Comparison of ENCODE assay signal across 1 cellular context in genomic region chr10:22699976-22700375, GRCh38.
TF ChIP-seq lines count a peak whose summit lies in the region.

No MANE protein-coding gene starts in this region.

TF ChIP-seq in GM23338, 12 proteins besides CTCF, POLR2A, EP300 and RAD21:
- TF ChIP-seq, protein P1, sequence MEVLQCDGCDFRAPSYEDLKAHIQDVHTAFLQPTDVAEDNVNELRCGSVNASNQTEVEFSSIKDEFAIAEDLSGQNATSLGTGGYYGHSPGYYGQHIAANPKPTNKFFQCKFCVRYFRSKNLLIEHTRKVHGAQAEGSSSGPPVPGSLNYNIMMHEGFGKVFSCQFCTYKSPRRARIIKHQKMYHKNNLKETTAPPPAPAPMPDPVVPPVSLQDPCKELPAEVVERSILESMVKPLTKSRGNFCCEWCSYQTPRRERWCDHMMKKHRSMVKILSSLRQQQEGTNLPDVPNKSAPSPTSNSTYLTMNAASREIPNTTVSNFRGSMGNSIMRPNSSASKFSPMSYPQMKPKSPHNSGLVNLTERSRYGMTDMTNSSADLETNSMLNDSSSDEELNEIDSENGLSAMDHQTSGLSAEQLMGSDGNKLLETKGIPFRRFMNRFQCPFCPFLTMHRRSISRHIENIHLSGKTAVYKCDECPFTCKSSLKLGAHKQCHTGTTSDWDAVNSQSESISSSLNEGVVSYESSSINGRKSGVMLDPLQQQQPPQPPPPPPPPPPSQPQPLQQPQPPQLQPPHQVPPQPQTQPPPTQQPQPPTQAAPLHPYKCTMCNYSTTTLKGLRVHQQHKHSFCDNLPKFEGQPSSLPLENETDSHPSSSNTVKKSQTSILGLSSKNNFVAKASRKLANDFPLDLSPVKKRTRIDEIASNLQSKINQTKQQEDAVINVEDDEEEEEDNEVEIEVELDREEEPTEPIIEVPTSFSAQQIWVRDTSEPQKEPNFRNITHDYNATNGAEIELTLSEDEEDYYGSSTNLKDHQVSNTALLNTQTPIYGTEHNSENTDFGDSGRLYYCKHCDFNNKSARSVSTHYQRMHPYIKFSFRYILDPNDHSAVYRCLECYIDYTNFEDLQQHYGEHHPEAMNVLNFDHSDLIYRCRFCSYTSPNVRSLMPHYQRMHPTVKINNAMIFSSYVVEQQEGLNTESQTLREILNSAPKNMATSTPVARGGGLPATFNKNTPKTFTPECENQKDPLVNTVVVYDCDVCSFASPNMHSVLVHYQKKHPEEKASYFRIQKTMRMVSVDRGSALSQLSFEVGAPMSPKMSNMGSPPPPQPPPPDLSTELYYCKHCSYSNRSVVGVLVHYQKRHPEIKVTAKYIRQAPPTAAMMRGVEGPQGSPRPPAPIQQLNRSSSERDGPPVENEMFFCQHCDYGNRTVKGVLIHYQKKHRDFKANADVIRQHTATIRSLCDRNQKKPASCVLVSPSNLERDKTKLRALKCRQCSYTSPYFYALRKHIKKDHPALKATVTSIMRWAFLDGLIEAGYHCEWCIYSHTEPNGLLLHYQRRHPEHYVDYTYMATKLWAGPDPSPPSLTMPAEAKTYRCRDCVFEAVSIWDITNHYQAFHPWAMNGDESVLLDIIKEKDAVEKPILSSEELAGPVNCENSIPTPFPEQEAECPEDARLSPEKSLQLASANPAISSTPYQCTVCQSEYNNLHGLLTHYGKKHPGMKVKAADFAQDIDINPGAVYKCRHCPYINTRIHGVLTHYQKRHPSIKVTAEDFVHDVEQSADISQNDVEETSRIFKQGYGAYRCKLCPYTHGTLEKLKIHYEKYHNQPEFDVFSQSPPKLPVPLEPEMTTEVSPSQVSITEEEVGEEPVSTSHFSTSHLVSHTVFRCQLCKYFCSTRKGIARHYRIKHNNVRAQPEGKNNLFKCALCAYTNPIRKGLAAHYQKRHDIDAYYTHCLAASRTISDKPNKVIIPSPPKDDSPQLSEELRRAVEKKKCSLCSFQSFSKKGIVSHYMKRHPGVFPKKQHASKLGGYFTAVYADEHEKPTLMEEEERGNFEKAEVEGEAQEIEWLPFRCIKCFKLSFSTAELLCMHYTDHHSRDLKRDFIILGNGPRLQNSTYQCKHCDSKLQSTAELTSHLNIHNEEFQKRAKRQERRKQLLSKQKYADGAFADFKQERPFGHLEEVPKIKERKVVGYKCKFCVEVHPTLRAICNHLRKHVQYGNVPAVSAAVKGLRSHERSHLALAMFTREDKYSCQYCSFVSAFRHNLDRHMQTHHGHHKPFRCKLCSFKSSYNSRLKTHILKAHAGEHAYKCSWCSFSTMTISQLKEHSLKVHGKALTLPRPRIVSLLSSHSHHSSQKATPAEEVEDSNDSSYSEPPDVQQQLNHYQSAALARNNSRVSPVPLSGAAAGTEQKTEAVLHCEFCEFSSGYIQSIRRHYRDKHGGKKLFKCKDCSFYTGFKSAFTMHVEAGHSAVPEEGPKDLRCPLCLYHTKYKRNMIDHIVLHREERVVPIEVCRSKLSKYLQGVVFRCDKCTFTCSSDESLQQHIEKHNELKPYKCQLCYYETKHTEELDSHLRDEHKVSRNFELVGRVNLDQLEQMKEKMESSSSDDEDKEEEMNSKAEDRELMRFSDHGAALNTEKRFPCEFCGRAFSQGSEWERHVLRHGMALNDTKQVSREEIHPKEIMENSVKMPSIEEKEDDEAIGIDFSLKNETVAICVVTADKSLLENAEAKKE (CRISPR knock-in tag; IDR thresholded peaks at IDR 0.05), result no peak
- TF ChIP-seq REST (IDR thresholded peaks at IDR 0.05; ENCODE audit: unreplicated experiment), result no peak
- TF ChIP-seq NANOG (IDR thresholded peaks at IDR 0.05; ENCODE audit: borderline replicate concordance), result no peak
- TF ChIP-seq JUNB (IDR thresholded peaks at IDR 0.05; ENCODE audit: unreplicated experiment), result no peak
- no peak for TF ChIP-seq CREB1 (CRISPR knock-in tag; IDR thresholded peaks at IDR 0.05; ENCODE audit: low read depth)
- no peak for TF ChIP-seq EZH2phosphoT487 (IDR thresholded peaks at IDR 0.05; ENCODE audit: unreplicated experiment)
- no peak for TF ChIP-seq ETS1 (IDR thresholded peaks at IDR 0.05)
- no peak for TF ChIP-seq ZNF114 (CRISPR knock-in tag; IDR thresholded peaks at IDR 0.05)
- no peak for TF ChIP-seq STAT1 (IDR thresholded peaks at IDR 0.05; ENCODE audit: unreplicated experiment)
- no peak for TF ChIP-seq POLR2AphosphoS5 (IDR thresholded peaks at IDR 0.05; ENCODE audit: low read depth)
- no peak for TF ChIP-seq EZH2 (IDR thresholded peaks at IDR 0.05; ENCODE audit: low read depth, unreplicated experiment)
- no peak for TF ChIP-seq ZNF331 (CRISPR knock-in tag; IDR thresholded peaks at IDR 0.05; ENCODE audit: low read depth)
